24 cellular contexts compared by ENCODE assay signal in genomic region chr4:154414796-154415195, GRCh38.
"Had no signal": no experiment of that assay in that cellular context is flagged by ENCODE, and none has a peak within 500 bp of the region (broad histone marks: within the 10 kb centered on the region; RNA-seq: fewer than 3 reads in every experiment).

No MANE protein-coding gene starts in this region.

- H3K27ac Mint-ChIP-seq: naive thymus-derived CD8-positive, alpha-beta T cell had no signal

- H3K4me3 ChIP-seq: heart right ventricle, lung, prostate gland, right lobe of liver, skin epidermis, stomach, thoracic aorta, transverse colon had no signal

- H3K4me3 Mint-ChIP-seq: central memory CD8-positive, alpha-beta T cell had no signal

- H3K36me3 ChIP-seq: heart right ventricle, prostate gland, right lobe of liver, stomach, thoracic aorta, transverse colon had no signal

- H2AFZ ChIP-seq: parathyroid adenoma had no signal

- H3K4me1 ChIP-seq: parathyroid adenoma, prostate gland had no signal

- FAIRE-seq: endometrium, frontal cortex, kidney had no signal

- ATAC-seq: esophagus mucosa; heart right ventricle; left cardiac atrium; left ventricle myocardium superior; naive thymus-derived CD8-positive, alpha-beta T cell; right lobe of liver had no signal

- DNase-seq: cortex of kidney; effector memory CD4-positive, alpha-beta T cell; heart right ventricle; kidney; left cardiac atrium; left ventricle myocardium superior; mesenchymal stem cell; naive thymus-derived CD8-positive, alpha-beta T cell; retina; right lobe of liver; stimulated activated CD4-positive, alpha-beta T cell treated with anti-CD3 and anti-CD28 coated beads, Interleukin-2, amount 100 ng/mL, for 24 hours; stimulated activated naive CD4-positive, alpha-beta T cell; stomach; substantia nigra; transverse colon had no signal

- H3K27ac ChIP-seq: heart right ventricle, parathyroid adenoma, prostate gland, right lobe of liver, skin epidermis, stomach, thoracic aorta had no signal

- H3K27me3 ChIP-seq: right lobe of liver, stomach had no signal

- H3K9me3 ChIP-seq: heart right ventricle, prostate gland, right lobe of liver, stomach, thoracic aorta, transverse colon had no signal

- H3K9ac ChIP-seq: parathyroid adenoma had no signal

- H3K79me2 ChIP-seq: parathyroid adenoma had no signal
